In the genomic region with DNA sequence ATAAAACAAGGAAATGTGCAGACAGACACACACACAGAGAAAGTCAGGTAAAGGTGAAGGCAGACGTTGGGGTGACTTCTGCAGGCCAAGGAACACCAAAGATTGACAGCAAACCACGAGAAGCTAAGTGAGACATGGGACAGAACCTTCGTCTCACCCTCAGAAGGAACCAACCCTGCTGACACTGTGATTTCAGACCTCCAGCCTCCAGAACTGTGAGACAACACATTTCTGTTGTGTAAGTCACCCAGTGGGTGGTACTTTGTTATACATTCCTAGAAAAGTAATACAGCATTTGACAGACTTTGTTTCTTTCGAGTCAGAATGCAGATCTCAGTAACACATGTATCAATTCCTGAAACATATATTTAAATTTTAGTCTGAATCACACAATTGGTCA, we compare ENCODE assay signal across 37 cellular contexts. TPM values are rescaled to one million over a fixed set of nuclear protein-coding genes. Genes with fewer than 3 reads are reported as not detected.
"Had no signal": no experiment of that assay in that cellular context is flagged by ENCODE, and none has a peak within 500 bp of the region (broad histone marks: within the 10 kb centered on the region; RNA-seq: fewer than 3 reads in every experiment).

No MANE protein-coding gene starts in this region.

- H3K9me3 ChIP-seq: ascending aorta, breast epithelium had no signal

- FAIRE-seq: TTC549 had no signal

- H3K27me3 ChIP-seq: ascending aorta, brain microvascular endothelial cell, breast epithelium, cardiac muscle cell had no signal

- H3K4me3 ChIP-seq: ascending aorta, breast epithelium, cardiac muscle cell had no signal

- H3K4me1 ChIP-seq: ascending aorta, breast epithelium had no signal

- ATAC-seq: activated CD8-positive, alpha-beta T cell treated with anti-CD3 and anti-CD28 coated beads for 36 hours; activated naive CD4-positive, alpha-beta T cell treated with anti-CD3 and anti-CD28 coated beads, Interleukin-2, amount 50 U/mL, for 72 hours; activated T-cell treated with anti-CD3 and anti-CD28 coated beads, Interleukin-2, amount 50 U/mL, for 4 hours; activated T-cell treated with anti-CD3 and anti-CD28 coated beads, Interleukin-2, amount 50 U/mL, for 72 hours; activated T-helper 17 cell treated with anti-CD3 and anti-CD28 coated beads, Interleukin-2, amount 50 U/mL, for 72 hours had no signal

- H3K36me3 ChIP-seq: ascending aorta, brain microvascular endothelial cell, breast epithelium, cardiac muscle cell had no signal

- DNase-seq: activated B cell treated with CpG ODN at 0.5 μM for 24 hours; activated CD4-positive, alpha-beta memory T cell treated with anti-CD3 and anti-CD28 coated beads for 36 hours; activated CD4-positive, alpha-beta T cell treated with anti-CD3 and anti-CD28 coated beads for 4 hours; activated CD4-positive, alpha-beta T cell treated with anti-CD3 and anti-CD28 coated beads, Interleukin-2, amount 10 ng/mL, durations not matched to agents 24 days and 14 days; activated CD4-positive, alpha-beta T cell treated with anti-CD3 and anti-CD28 coated beads, Interleukin-2, amount 50 U/mL, for 1 hour; activated CD4-positive, alpha-beta T cell treated with anti-CD3 and anti-CD28 coated beads, Interleukin-2, amount 50 U/mL, for 4 hours; activated CD4-positive, CD25-positive, alpha-beta regulatory T cell treated with anti-CD3 and anti-CD28 coated beads, Interleukin-2, amount 50 U/mL, for 72 hours; activated CD8-positive, alpha-beta memory T cell treated with anti-CD3 and anti-CD28 coated beads, Interleukin-2, amount 50 U/mL, for 4 hours; activated CD8-positive, alpha-beta T cell treated with anti-CD3 and anti-CD28 coated beads for 36 hours; activated effector memory CD4-positive, alpha-beta T cell treated with anti-CD3 and anti-CD28 coated beads, Interleukin-2, amount 50 U/mL, for 16 hours; activated gamma-delta T cell treated with Interleukin-2 at 50 U/mL for 16 hours; activated naive CD4-positive, alpha-beta T cell; activated naive CD4-positive, alpha-beta T cell treated with anti-CD3 and anti-CD28 coated beads for 36 hours; activated naive CD4-positive, alpha-beta T cell treated with anti-CD3 and anti-CD28 coated beads, Interleukin-2, amount 50 U/mL, for 16 hours; activated naive CD8-positive, alpha-beta T cell treated with anti-CD3 and anti-CD28 coated beads for 36 hours; activated T-cell treated with anti-CD3 and anti-CD28 coated beads for 4 hours; activated T-cell treated with anti-CD3 and anti-CD28 coated beads, Interleukin-2, amount 50 U/mL, for 1 hour; activated T-cell treated with anti-CD3 and anti-CD28 coated beads, Interleukin-2, amount 50 U/mL, for 4 hours; activated T-cell treated with anti-CD3 and anti-CD28 coated beads, Interleukin-2, amount 50 U/mL, for 72 hours; amygdala; anterior cingulate cortex; brain microvascular endothelial cell; caudate nucleus; cerebellar nuclear complex; T-helper 1 cell; T-helper 2 cell; T-helper 9 cell had no signal

- H3K27ac ChIP-seq: ascending aorta, brain microvascular endothelial cell, breast epithelium, cardiac muscle cell, VCaP had no signal

RNA-seq across cellular contexts. Expression of a gene that starts 7.1 kb away (rescaled TPM):
- total RNA-seq: activated B cell treated with CpG ODN at 0.5 μM for 24 hours; activated CD4-positive, alpha-beta memory T cell treated with anti-CD3 and anti-CD28 coated beads for 36 hours; activated CD4-positive, alpha-beta T cell treated with anti-CD3 and anti-CD28 coated beads, Interleukin-2, amount 10 ng/mL, durations not matched to agents 24 days and 14 days; activated CD8-positive, alpha-beta memory T cell treated with anti-CD3 and anti-CD28 coated beads for 36 hours; activated CD8-positive, alpha-beta T cell treated with anti-CD3 and anti-CD28 coated beads for 36 hours; activated naive CD4-positive, alpha-beta T cell treated with anti-CD3 and anti-CD28 coated beads for 36 hours; activated naive CD4-positive, alpha-beta T cell treated with anti-CD3 and anti-CD28 coated beads, Interleukin-2, amount 50 U/mL, for 72 hours; activated naive CD8-positive, alpha-beta T cell treated with anti-CD3 and anti-CD28 coated beads for 36 hours; activated T-cell treated with anti-CD3 and anti-CD28 coated beads, Interleukin-2, amount 50 U/mL, for 72 hours; activated T-helper 1 cell treated with anti-CD3 and anti-CD28 coated beads, Interleukin-12 subunit alpha, Interleukin-12 subunit beta, Interleukin-2, Interleukin-4 antibody, amounts not matched to agents 30 ng/mL and 10 ng/mL and 1 ng/mL, durations not matched to agents 14 hours and 24 hours and 36 hours; ascending aorta; chondrocyte had no signal
